ENCODE assay signal across 16 cellular contexts in genomic region chrX:132948648-132949260, GRCh38. TPM values are rescaled to one million over a fixed set of nuclear protein-coding genes. Genes with fewer than 3 reads are reported as not detected.
DNase-seq lines count a peak whose midpoint lies in the region; FAIRE-seq and TF ChIP-seq lines count a peak whose summit lies in the region.
"Had no signal": no experiment of that assay in that cellular context is flagged by ENCODE, and none has a peak within 500 bp of the region (broad histone marks: within the 10 kb centered on the region; RNA-seq: fewer than 3 reads in every experiment).

No MANE protein-coding gene starts in this region.

- no peak overlapping the region for H3K4me3 Mint-ChIP-seq in mesothelial cell of epicardium
- H3K4me3 Mint-ChIP-seq: IgD-negative memory B cell had no signal

- DNase-seq in ELF-1 (ENCODE audit: low read depth, low spot score) (peak; percentile 19), WERI-Rb-1 (no peak), mesothelial cell of epicardium (ENCODE audit: low spot score in 2 of 2, unreplicated experiment in 2 of 2) (no peak), HTR-8/SVneo (ENCODE audit: insufficient read length, low spot score) (no peak), kidney tubule cell (ENCODE audit: low spot score) (no peak)
- DNase-seq in activated CD8-positive, alpha-beta memory T cell treated with anti-CD3 and anti-CD28 coated beads for 24 hours = no peak
- DNase-seq: caudate nucleus, DMS79 treated with DMSO at 0.1 percent for 48 hours, esophagus squamous epithelium, NCI-H2171 treated with DMSO at 0.1 percent for 48 hours, right lobe of liver, SIG-M5, substantia nigra had no signal

- H3K4me3 ChIP-seq in HEK293 (ENCODE audit: low read depth, low read length) (no peak overlapping the region), WERI-Rb-1 (ENCODE audit: low read depth, low read length) (no peak overlapping the region)
- H3K4me3 ChIP-seq: esophagus squamous epithelium, right lobe of liver had no signal

- H3K9me3 Mint-ChIP-seq in mesothelial cell of epicardium = peaks cover 4% of the 10 kb centered on the region
- H3K9me3 Mint-ChIP-seq: activated T-helper 2 cell treated with anti-CD3 and anti-CD28 coated beads, Interferon-gamma antibody, Interleukin-2, Interleukin-4, amounts not matched to agents 10 μg/mL and 5 μg/mL and 100 μg/mL, durations not matched to agents 14 hours and 24 hours and 36 hours had no signal

- H3K4me1 ChIP-seq in HEK293 (ENCODE audit: control insufficient read depth, insufficient read depth, low read length) = no peaks in the 10 kb centered on the region
- H3K4me1 ChIP-seq: right lobe of liver had no signal

- H3K27ac ChIP-seq in HEK293 (ENCODE audit: extremely low read depth, low read depth, low read length) (no peak overlapping the region), WERI-Rb-1 (no peak overlapping the region)
- H3K27ac ChIP-seq: esophagus squamous epithelium, right lobe of liver had no signal

- H3K9me3 ChIP-seq in HEK293 (ENCODE audit: control insufficient read depth, insufficient read depth, low read depth, low read length) = no peaks in the 10 kb centered on the region
- no peaks in the 10 kb centered on the region for H3K9me3 ChIP-seq in WERI-Rb-1 (ENCODE audit: severe bottlenecking)
- H3K9me3 ChIP-seq: esophagus squamous epithelium, right lobe of liver had no signal

- CTCF ChIA-PET in HEK293 (lab: Yijun Ruan, JAX) = interaction anchor here (0.6 to 2.5 kb wide), 31 partner anchors 8 to 1806 kb away, joined by 3 to 32 read pairs (median 4); partner anchors contain the start of gene HS6ST2

- no peaks in the 10 kb centered on the region for H3K36me3 ChIP-seq in HEK293 (ENCODE audit: control insufficient read depth in 2 of 2, insufficient read depth in 1 of 2, low read length in 2 of 2)
- H3K36me3 ChIP-seq in WERI-Rb-1 = no peaks in the 10 kb centered on the region
- H3K36me3 ChIP-seq: esophagus squamous epithelium, right lobe of liver had no signal

- H3K4me1 Mint-ChIP-seq in mesothelial cell of epicardium = peaks cover 14% of the 10 kb centered on the region
- H3K4me1 Mint-ChIP-seq: IgD-negative memory B cell had no signal

- no peak overlapping the region for H3K27ac Mint-ChIP-seq in mesothelial cell of epicardium
- H3K27ac Mint-ChIP-seq: activated T-helper 2 cell treated with anti-CD3 and anti-CD28 coated beads, Interferon-gamma antibody, Interleukin-2, Interleukin-4, amounts not matched to agents 10 μg/mL and 5 μg/mL and 100 μg/mL, durations not matched to agents 14 hours and 24 hours and 36 hours; IgD-negative memory B cell had no signal

- H3K27me3 ChIP-seq in WERI-Rb-1 (ENCODE audit: insufficient read depth, low read depth, severe bottlenecking) = peaks cover 35% of the 10 kb centered on the region
- H3K27me3 ChIP-seq: esophagus squamous epithelium, right lobe of liver had no signal

- FAIRE-seq in HTR-8/SVneo (lab: Jason Lieb, UNC) = no peak

- H3K36me3 Mint-ChIP-seq in mesothelial cell of epicardium = peaks cover 6% of the 10 kb centered on the region
- H3K36me3 Mint-ChIP-seq: IgD-negative memory B cell had no signal

- no peaks in the 10 kb centered on the region for H3K27me3 Mint-ChIP-seq in mesothelial cell of epicardium (ENCODE audit: low read depth)
- H3K27me3 Mint-ChIP-seq: IgD-negative memory B cell had no signal

- TF ChIP-seq CTCF in HEK293 (tag by site-specific recombination; IDR thresholded peaks at IDR 0.05) (no peak), WERI-Rb-1 (IDR thresholded peaks at IDR 0.05; ENCODE audit: low read depth, low read length) (peak; percentile 33; the same call in 1 of the 2 replicates), mesothelial cell of epicardium (IDR thresholded peaks at IDR 0.05; ENCODE audit: unreplicated experiment) (peak; percentile 50)

- POLR2A ChIA-PET in HEK293 (lab: Yijun Ruan, JAX) = no interaction called here

TF ChIP-seq in HEK293, 187 proteins besides CTCF, POLR2A, EP300 and RAD21:
- TF ChIP-seq ZNF529 (tag by site-specific recombination; IDR thresholded peaks at IDR 0.05; ENCODE audit: insufficient replicate concordance) (no peak), TRIM28 (IDR thresholded peaks at IDR 0.05; ENCODE audit: borderline replicate concordance, low read length) (0 out of 2 replicates have a peak, but pooled peaks have one; percentile 34), ZNF654 (tag by site-specific recombination; IDR thresholded peaks at IDR 0.05; ENCODE audit: low read depth) (0 out of 2 replicates have a peak, but pooled peaks have one; percentile 6)

RNA-seq across cellular contexts. Expression of gene HS6ST2, which starts 9.7 kb away (rescaled TPM):
- 20.2 to 23.1 TPM (median 22.9 TPM) in 3 replicates for total RNA-seq in mesothelial cell of epicardium
